In genomic region chr4:7021930-7022658, GRCh38 we compare ENCODE assay signal across 11 cellular contexts. TPM values are rescaled to one million over a fixed set of nuclear protein-coding genes. Genes with fewer than 3 reads are reported as not detected.
DNase-seq lines count a peak whose midpoint lies in the region; ATAC-seq and TF ChIP-seq lines count a peak whose summit lies in the region.
"Had no signal": no experiment of that assay in that cellular context is flagged by ENCODE, and none has a peak within 500 bp of the region (broad histone marks: within the 10 kb centered on the region; RNA-seq: fewer than 3 reads in every experiment).

No MANE protein-coding gene starts in this region.

- no peaks in the 10 kb centered on the region for H3K27me3 ChIP-seq in fibroblast of lung (ENCODE audit: control insufficient read depth, insufficient read depth, low read length)
- H3K27me3 ChIP-seq: colonic mucosa had no signal

- H3K4me1 ChIP-seq in fibroblast of lung (ENCODE audit: control insufficient read depth, extremely low read depth, insufficient read depth, low read length): peaks cover 7% of the 10 kb centered on the region
- H3K4me1 ChIP-seq: colonic mucosa had no signal

- TF ChIP-seq CTCF in fibroblast of lung (conservative IDR thresholded peaks at IDR 0.05 in 1 of 2, IDR thresholded peaks at IDR 0.05 in 1 of 2; ENCODE audit: low read depth in 1 of 2, low read length in 2 of 2): no peak

- H4K20me1 ChIP-seq in fibroblast of lung (ENCODE audit: control insufficient read depth, extremely low read depth, insufficient read depth, low read length): no peaks in the 10 kb centered on the region

- no peak overlapping the region for H2AFZ ChIP-seq in fibroblast of lung (ENCODE audit: low read length)

- no peak overlapping the region for H3K4me3 ChIP-seq in fibroblast of lung (replicated peaks in 1 of 4; ENCODE audit: control extremely low read depth in 1 of 4, insufficient read depth in 1 of 4, low read depth in 3 of 4, low read length in 4 of 4)
- H3K4me3 ChIP-seq: colonic mucosa had no signal

- H3K27ac ChIP-seq in fibroblast of lung (ENCODE audit: insufficient read depth, low read length): peak overlapping the region; percentile 72
- H3K27ac ChIP-seq: colonic mucosa had no signal

- no peaks in the 10 kb centered on the region for H3K9me3 ChIP-seq in fibroblast of lung (ENCODE audit: control insufficient read depth, insufficient read depth, low read depth, low read length)
- H3K9me3 ChIP-seq: colonic mucosa had no signal

- H3K9ac ChIP-seq in fibroblast of lung (ENCODE audit: insufficient read depth, low read length): no peak overlapping the region

- DNase-seq in GM04504 (ENCODE audit: low read depth) (peak; percentile 82), fibroblast of lung (ENCODE audit: low read depth in 2 of 2) (peak; percentile 52 to 89), renal cortical epithelial cell (ENCODE audit: low read depth) (peak; percentile 96), NCI-H2029 treated with DMSO at 0.1 percent for 48 hours (lab: John Stamatoyannopoulos, UW) (no peak), NCI-H2171 (lab: John Stamatoyannopoulos, UW) (no peak)
- DNase-seq in stimulated activated CD4-positive, alpha-beta T cell treated with anti-CD3 and anti-CD28 coated beads, Interleukin-1b, Interleukin-23, amount 100 ng/mL, for 48 hours: no peak
- DNase-seq: activated CD8-positive, alpha-beta memory T cell treated with anti-CD3 and anti-CD28 coated beads, Interleukin-2, amount 10 ng/mL, durations not matched to agents 7 days and 5 days; colonic mucosa; NCI-H2029 had no signal

- H3K36me3 ChIP-seq in fibroblast of lung (ENCODE audit: control insufficient read depth, insufficient read depth, low read length): peaks cover 7% of the 10 kb centered on the region
- H3K36me3 ChIP-seq: colonic mucosa had no signal

- H3K79me2 ChIP-seq in fibroblast of lung (ENCODE audit: control insufficient read depth, insufficient read depth, low read length): no peaks in the 10 kb centered on the region

- ATAC-seq in SK-N-SH treated with all-trans-retinoic acid at 6 μM for 48 hours (peak; percentile 94), GM19324 (IDR thresholded peaks at IDR 0.05; ENCODE audit: low FRiP score, unreplicated experiment) (no peak)
- ATAC-seq: activated CD8-positive, alpha-beta memory T cell treated with anti-CD3 and anti-CD28 coated beads, Interleukin-2, amount 10 ng/mL, durations not matched to agents 7 days and 5 days had no signal

- no peak overlapping the region for H3K4me2 ChIP-seq in fibroblast of lung (ENCODE audit: extremely low read depth, insufficient read depth, low read length)

TF ChIP-seq in SK-N-SH treated with all-trans-retinoic acid at 6 μM for 48 hours, 23 proteins besides CTCF, POLR2A, EP300 and RAD21:
- TF ChIP-seq ZNF565 (CRISPR knock-in tag; conservative IDR thresholded peaks at IDR 0.05; ENCODE audit: low read depth): no peak
- no peak for TF ChIP-seq ZNF70 (CRISPR knock-in tag; IDR thresholded peaks at IDR 0.05)
- TF ChIP-seq, protein P1, sequence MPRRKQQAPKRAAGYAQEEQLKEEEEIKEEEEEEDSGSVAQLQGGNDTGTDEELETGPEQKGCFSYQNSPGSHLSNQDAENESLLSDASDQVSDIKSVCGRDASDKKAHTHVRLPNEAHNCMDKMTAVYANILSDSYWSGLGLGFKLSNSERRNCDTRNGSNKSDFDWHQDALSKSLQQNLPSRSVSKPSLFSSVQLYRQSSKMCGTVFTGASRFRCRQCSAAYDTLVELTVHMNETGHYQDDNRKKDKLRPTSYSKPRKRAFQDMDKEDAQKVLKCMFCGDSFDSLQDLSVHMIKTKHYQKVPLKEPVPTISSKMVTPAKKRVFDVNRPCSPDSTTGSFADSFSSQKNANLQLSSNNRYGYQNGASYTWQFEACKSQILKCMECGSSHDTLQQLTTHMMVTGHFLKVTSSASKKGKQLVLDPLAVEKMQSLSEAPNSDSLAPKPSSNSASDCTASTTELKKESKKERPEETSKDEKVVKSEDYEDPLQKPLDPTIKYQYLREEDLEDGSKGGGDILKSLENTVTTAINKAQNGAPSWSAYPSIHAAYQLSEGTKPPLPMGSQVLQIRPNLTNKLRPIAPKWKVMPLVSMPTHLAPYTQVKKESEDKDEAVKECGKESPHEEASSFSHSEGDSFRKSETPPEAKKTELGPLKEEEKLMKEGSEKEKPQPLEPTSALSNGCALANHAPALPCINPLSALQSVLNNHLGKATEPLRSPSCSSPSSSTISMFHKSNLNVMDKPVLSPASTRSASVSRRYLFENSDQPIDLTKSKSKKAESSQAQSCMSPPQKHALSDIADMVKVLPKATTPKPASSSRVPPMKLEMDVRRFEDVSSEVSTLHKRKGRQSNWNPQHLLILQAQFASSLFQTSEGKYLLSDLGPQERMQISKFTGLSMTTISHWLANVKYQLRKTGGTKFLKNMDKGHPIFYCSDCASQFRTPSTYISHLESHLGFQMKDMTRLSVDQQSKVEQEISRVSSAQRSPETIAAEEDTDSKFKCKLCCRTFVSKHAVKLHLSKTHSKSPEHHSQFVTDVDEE (CRISPR knock-in tag; IDR thresholded peaks at IDR 0.05): no peak
- TF ChIP-seq, protein P2, sequence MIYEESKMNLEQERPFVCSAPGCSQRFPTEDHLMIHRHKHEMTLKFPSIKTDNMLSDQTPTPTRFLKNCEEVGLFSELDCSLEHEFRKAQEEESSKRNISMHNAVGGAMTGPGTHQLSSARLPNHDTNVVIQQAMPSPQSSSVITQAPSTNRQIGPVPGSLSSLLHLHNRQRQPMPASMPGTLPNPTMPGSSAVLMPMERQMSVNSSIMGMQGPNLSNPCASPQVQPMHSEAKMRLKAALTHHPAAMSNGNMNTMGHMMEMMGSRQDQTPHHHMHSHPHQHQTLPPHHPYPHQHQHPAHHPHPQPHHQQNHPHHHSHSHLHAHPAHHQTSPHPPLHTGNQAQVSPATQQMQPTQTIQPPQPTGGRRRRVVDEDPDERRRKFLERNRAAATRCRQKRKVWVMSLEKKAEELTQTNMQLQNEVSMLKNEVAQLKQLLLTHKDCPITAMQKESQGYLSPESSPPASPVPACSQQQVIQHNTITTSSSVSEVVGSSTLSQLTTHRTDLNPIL (CRISPR knock-in tag; IDR thresholded peaks at IDR 0.05; ENCODE audit: low read depth): no peak
- TF ChIP-seq ZC3H10 (CRISPR knock-in tag; IDR thresholded peaks at IDR 0.05): no peak
- no peak for TF ChIP-seq TCF4 (CRISPR knock-in tag; IDR thresholded peaks at IDR 0.05; ENCODE audit: borderline replicate concordance)
- TF ChIP-seq ISL1 (CRISPR knock-in tag; IDR thresholded peaks at IDR 0.05): no peak
- TF ChIP-seq PPARA (CRISPR knock-in tag; IDR thresholded peaks at IDR 0.05; ENCODE audit: borderline replicate concordance): no peak
- TF ChIP-seq ZNF8 (CRISPR knock-in tag; IDR thresholded peaks at IDR 0.05): no peak
- TF ChIP-seq RARB (CRISPR knock-in tag; IDR thresholded peaks at IDR 0.05): no peak
- no peak for TF ChIP-seq ARNTL (CRISPR knock-in tag; IDR thresholded peaks at IDR 0.05; ENCODE audit: borderline replicate concordance, low read depth)
- TF ChIP-seq, protein P3, sequence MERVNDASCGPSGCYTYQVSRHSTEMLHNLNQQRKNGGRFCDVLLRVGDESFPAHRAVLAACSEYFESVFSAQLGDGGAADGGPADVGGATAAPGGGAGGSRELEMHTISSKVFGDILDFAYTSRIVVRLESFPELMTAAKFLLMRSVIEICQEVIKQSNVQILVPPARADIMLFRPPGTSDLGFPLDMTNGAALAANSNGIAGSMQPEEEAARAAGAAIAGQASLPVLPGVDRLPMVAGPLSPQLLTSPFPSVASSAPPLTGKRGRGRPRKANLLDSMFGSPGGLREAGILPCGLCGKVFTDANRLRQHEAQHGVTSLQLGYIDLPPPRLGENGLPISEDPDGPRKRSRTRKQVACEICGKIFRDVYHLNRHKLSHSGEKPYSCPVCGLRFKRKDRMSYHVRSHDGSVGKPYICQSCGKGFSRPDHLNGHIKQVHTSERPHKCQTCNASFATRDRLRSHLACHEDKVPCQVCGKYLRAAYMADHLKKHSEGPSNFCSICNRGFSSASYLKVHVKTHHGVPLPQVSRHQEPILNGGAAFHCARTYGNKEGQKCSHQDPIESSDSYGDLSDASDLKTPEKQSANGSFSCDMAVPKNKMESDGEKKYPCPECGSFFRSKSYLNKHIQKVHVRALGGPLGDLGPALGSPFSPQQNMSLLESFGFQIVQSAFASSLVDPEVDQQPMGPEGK (CRISPR knock-in tag; IDR thresholded peaks at IDR 0.05; ENCODE audit: borderline replicate concordance): no peak
- TF ChIP-seq SNAI2 (CRISPR knock-in tag; IDR thresholded peaks at IDR 0.05): no peak
- TF ChIP-seq ZFP30 (CRISPR knock-in tag; IDR thresholded peaks at IDR 0.05): no peak
- no peak for TF ChIP-seq BACH2 (CRISPR knock-in tag; IDR thresholded peaks at IDR 0.05; ENCODE audit: borderline replicate concordance)
- TF ChIP-seq CSDC2 (CRISPR knock-in tag; IDR thresholded peaks at IDR 0.05): no peak
TF ChIP-seq in SK-N-SH treated with all-trans-retinoic acid at 6 μM for 48 hours: peak in this region for 0.

RNA-seq across cellular contexts. Expression of gene TADA2B, which starts 21.1 kb away (rescaled TPM):
- total RNA-seq in fibroblast of lung (10.0 and 12.6 TPM in 2 replicates), renal cortical epithelial cell (9.6 and 31.4 TPM in 2 replicates)
- 8.0 and 8.5 TPM in 2 replicates for polyA plus RNA-seq in fibroblast of lung
- 11.4 and 12.8 TPM in 2 replicates for polyA plus RNA-seq in fibroblast of lung (2012)
- polyA minus RNA-seq in fibroblast of lung (ENCODE audit: low replicate concordance): 8.7 and 10.4 TPM in 2 replicates

RNA-seq across cellular contexts. Expression of gene GRPEL1, which starts 45.8 kb away (rescaled TPM):
- 16.3 and 20.8 TPM in 2 replicates for total RNA-seq in fibroblast of lung
- 42.7 and 49.1 TPM in 2 replicates for polyA plus RNA-seq in fibroblast of lung
- polyA plus RNA-seq in fibroblast of lung (2012): 39.1 and 45.2 TPM in 2 replicates
- polyA minus RNA-seq in fibroblast of lung (ENCODE audit: low replicate concordance): 6.6 and 6.7 TPM in 2 replicates
- total RNA-seq in renal cortical epithelial cell: 39.9 and 42.2 TPM in 2 replicates

Comparison
In these comparisons a context has a peak if more than half of its experiments do, and no peak if none do; other contexts are left out.
1. DNase-seq: peak in GM04504 (single experiment), fibroblast of lung (2 of 2) and renal cortical epithelial cell (single experiment); none in NCI-H2029 treated with DMSO at 0.1 percent for 48 hours (single experiment), stimulated activated CD4-positive, alpha-beta T cell treated with anti-CD3 and anti-CD28 coated beads, Interleukin-1b, Interleukin-23, amount 100 ng/mL, for 48 hours (single experiment) and NCI-H2171 (single experiment).